ENCODE assay signal across 8 cellular contexts in the genomic region with DNA sequence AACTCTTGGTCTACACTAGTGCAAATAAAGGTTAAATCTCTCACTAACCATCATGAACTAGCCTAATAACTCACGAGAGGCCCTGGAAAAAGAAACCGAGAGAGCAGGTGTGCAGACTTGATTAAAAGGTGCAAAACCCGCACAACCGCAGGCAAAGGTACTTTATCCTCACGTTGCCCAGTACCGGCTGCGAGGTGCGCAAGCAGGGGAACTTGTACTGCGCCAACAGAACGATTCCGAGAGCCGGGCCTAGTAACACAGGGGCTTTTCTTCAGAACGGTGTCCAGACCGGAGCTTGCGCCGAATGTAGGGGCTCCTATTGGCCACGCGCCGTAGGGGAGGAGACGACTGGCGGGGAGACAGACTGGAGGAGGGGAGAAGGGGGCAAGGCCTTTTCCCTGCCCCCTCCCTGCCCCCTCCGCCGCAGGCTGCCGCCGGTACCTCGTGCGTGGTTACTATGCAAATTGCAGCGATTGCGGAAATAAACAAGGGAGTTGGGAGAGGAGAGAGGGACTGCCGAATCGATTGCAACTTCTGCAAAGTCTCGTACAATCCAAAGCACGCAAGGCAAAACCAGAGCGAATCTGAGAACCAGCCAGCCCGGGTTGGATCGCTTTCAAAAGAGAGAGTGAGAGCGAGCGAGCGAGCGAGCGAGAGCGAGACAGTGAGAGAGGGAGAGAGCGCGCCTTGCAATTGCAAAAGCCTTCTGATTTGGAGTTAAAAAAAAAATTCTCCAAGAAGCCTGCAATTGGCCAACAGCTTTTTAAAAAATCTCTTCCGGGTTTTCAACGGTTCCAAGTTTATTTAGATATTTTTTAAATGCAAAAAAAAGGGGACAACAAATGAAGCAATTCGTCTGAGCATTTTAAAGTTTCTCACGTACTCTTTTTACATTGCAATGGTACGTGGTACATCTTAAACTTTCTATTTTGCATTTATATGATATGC. TPM values are rescaled to one million over a fixed set of nuclear protein-coding genes. Genes with fewer than 3 reads are reported as not detected.
DNase-seq lines count a peak whose midpoint lies in the region; ATAC-seq and TF ChIP-seq lines count a peak whose summit lies in the region.

No MANE protein-coding gene starts in this region.

- no peaks in the 10 kb centered on the region for H3K36me3 ChIP-seq in endocrine pancreas (ENCODE audit: control insufficient read depth, insufficient read depth, low read length)

- TF ChIP-seq CTCF in HL-60 (IDR thresholded peaks at IDR 0.05; ENCODE audit: insufficient read depth, low read length) = no peak

- H3K4me3 ChIP-seq in HL-60 (replicated peaks; ENCODE audit: insufficient read depth, low read length) (peak overlapping the region; percentile 52), endocrine pancreas (ENCODE audit: control insufficient read depth, insufficient read depth, low read length) (peak overlapping the region; percentile 100)

- peak overlapping the region; percentile 15 for H3K9ac ChIP-seq in endocrine pancreas (ENCODE audit: control insufficient read depth, insufficient read depth, low read length)

- DNase-seq in C1 segment of cervical spinal cord (lab: John Stamatoyannopoulos, UW) (peak; percentile 39 to 97 (median 83)), HL-60 (ENCODE audit: low read depth in 1 of 2, low spot score in 1 of 2) (peak; percentile 54 to 89), NCI-H82 treated with DMSO at 0.1 percent for 48 hours (lab: John Stamatoyannopoulos, UW; ENCODE audit: unreplicated experiment) (peak; percentile 98), mesenteric fat pad (ENCODE audit: low spot score) (peak; percentile 91)
- peak in 2 of 3 experiments; percentile 46 to 57 for DNase-seq in activated CD8-positive, alpha-beta memory T cell treated with anti-CD3 and anti-CD28 coated beads for 48 hours (ENCODE audit: low read depth in 2 of 3, low spot score in 2 of 3)
- DNase-seq in stimulated activated CD8-positive, alpha-beta memory T cell treated with anti-CD3 and anti-CD28 coated beads, Interleukin-15, amount 100 ng/mL, for 4 hours (ENCODE audit: low read depth in 2 of 2) = peak; percentile 47 to 65

- H3K27me3 ChIP-seq in HL-60 (ENCODE audit: insufficient read depth, poor library complexity, severe bottlenecking) (peaks cover 9% of the 10 kb centered on the region), endocrine pancreas (ENCODE audit: control insufficient read depth, insufficient read depth, low read length) (no peaks in the 10 kb centered on the region)

- H3K4me1 ChIP-seq in endocrine pancreas (ENCODE audit: control insufficient read depth, insufficient read depth, low read length) = peaks cover 19% of the 10 kb centered on the region

- peak overlapping the region; percentile 75 for H3K27ac ChIP-seq in HL-60 (replicated peaks)

- ATAC-seq in GM19468 (IDR thresholded peaks at IDR 0.05; ENCODE audit: extremely low read depth, unreplicated experiment) = peak; percentile 74

- no peaks in the 10 kb centered on the region for H3K9me3 ChIP-seq in endocrine pancreas (ENCODE audit: control insufficient read depth, low read length)

RNA-seq across cellular contexts. Expression of gene NFIA, which starts 5.4 kb away (rescaled TPM):
- 111 TPM for total RNA-seq in mesenteric fat pad

Comparison
In these comparisons a context has a peak if more than half of its experiments do, and no peak if none do; other contexts are left out.
1. Peak in every context shown above with its lines: DNase-seq, ATAC-seq, H3K4me3 ChIP-seq and H3K27ac ChIP-seq.